Comparison of ENCODE assay signal across 8 cellular contexts in genomic region chr10:28077889-28078288, GRCh38.
DNase-seq lines count a peak whose midpoint lies in the region; ATAC-seq and TF ChIP-seq lines count a peak whose summit lies in the region.

No MANE protein-coding gene starts in this region.

- no peak overlapping the region for H3K4me2 ChIP-seq in osteoblast (ENCODE audit: insufficient read depth, low read length)

- H4K20me1 ChIP-seq in osteoblast (ENCODE audit: insufficient read depth, low read length), result no peaks in the 10 kb centered on the region

- ATAC-seq in HG02981 (IDR thresholded peaks at IDR 0.05; ENCODE audit: unreplicated experiment) (no peak), GM18519 (IDR thresholded peaks at IDR 0.05; ENCODE audit: low FRiP score, unreplicated experiment) (no peak)

- in situ Hi-C loops in G401 (cut with HindIII; ENCODE audit: low sequenced_read_pairs), result no loop called here

- DNase-seq in GM03348 (ENCODE audit: low spot score), result peak; percentile 37
- DNase-seq in MG63, result peak; percentile 60
- DNase-seq in dermis microvascular lymphatic vessel endothelial cell (ENCODE audit: low read depth in 2 of 2), result peak; percentile 6 to 7
- peak; percentile 45 for DNase-seq in osteoblast (ENCODE audit: insufficient read length, low spot score, missing footprints)
- no peak for DNase-seq in activated effector memory CD4-positive, alpha-beta T cell treated with Interleukin-2 at 50 U/mL for 16 hours
- DNase-seq in G401 (ENCODE audit: low spot score), result no peak

- H3K36me3 ChIP-seq in MG63 (peaks cover 6% of the 10 kb centered on the region), osteoblast (ENCODE audit: insufficient read depth, low read length) (no peaks in the 10 kb centered on the region)

- peaks cover 9% of the 10 kb centered on the region for H3K4me1 ChIP-seq in osteoblast (ENCODE audit: insufficient read depth, low read length)

- H3K27me3 ChIP-seq in MG63 (no peaks in the 10 kb centered on the region), osteoblast (ENCODE audit: insufficient read depth, low read length) (no peaks in the 10 kb centered on the region)

- no peaks in the 10 kb centered on the region; the same call in 1 of the 2 replicates for H3K9me3 ChIP-seq in MG63
- H3K9me3 ChIP-seq in osteoblast (ENCODE audit: low read depth, low read length), result no peaks in the 10 kb centered on the region

- peak overlapping the region; percentile 42 for H3K4me3 ChIP-seq in MG63
- no peak overlapping the region for H3K4me3 ChIP-seq in osteoblast (ENCODE audit: insufficient read depth, low read length)

- TF ChIP-seq CTCF in osteoblast (IDR thresholded peaks at IDR 0.05; ENCODE audit: extremely low read depth, low read depth, low read length), result no peak

- no peaks in the 10 kb centered on the region for H3K79me2 ChIP-seq in osteoblast (ENCODE audit: insufficient read depth, low read length)

- H2AFZ ChIP-seq in osteoblast (ENCODE audit: low read length), result peak overlapping the region; percentile 47

- peak overlapping the region; percentile 42 for H3K27ac ChIP-seq in osteoblast (ENCODE audit: low read depth, low read length)

Comparison
In these comparisons a context has a peak if more than half of its experiments do, and no peak if none do; other contexts are left out.
1. DNase-seq: peak in GM03348 (single experiment), MG63 (single experiment), dermis microvascular lymphatic vessel endothelial cell (2 of 2) and osteoblast (single experiment); none in activated effector memory CD4-positive, alpha-beta T cell treated with Interleukin-2 at 50 U/mL for 16 hours (single experiment) and G401 (single experiment).